Comparison of ENCODE assay signal across 8 cellular contexts in the genomic region with DNA sequence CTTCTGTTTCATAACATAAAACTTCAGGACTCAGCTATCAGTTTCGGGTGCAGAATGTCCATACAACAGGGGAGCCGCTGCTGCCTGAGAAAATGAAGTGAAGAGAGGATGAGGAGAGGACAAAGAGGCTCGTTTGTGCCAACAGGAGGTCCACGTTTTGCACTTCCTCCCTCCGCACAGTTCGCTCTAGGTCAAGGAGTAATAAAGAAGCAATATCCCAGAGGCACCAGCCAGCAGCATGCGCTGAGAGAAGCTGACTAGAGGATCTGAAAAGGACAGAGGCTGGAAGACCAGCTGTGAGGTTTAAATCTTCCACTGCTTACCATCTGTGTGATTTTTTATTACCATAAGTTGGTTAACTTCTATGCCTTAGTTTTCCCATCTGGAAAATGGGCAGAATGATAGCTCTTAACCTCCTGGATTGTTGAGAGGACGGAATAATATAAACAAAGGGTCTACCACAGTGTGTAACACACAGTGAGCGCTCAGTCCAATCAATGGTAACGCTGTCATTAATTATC. TPM values are rescaled to one million over a fixed set of nuclear protein-coding genes. Genes with fewer than 3 reads are reported as not detected.
DNase-seq lines count a peak whose midpoint lies in the region; ATAC-seq and TF ChIP-seq lines count a peak whose summit lies in the region.

No MANE protein-coding gene starts in this region.

- peak overlapping the region; percentile 91 for H3K27ac Mint-ChIP-seq in activated T-cell treated with anti-CD3 and anti-CD28 coated beads, Interleukin-2, amount 50 U/mL, for 24 hours
- peak overlapping the region; percentile 92 for H3K27ac Mint-ChIP-seq in activated T-helper 17 cell treated with anti-CD3 and anti-CD28 coated beads, Interleukin-2, amount 50 U/mL, for 72 hours

- H3K4me3 Mint-ChIP-seq in activated T-cell treated with anti-CD3 and anti-CD28 coated beads, Interleukin-2, amount 50 U/mL, for 24 hours = peak overlapping the region; percentile 95
- peak overlapping the region; percentile 89 for H3K4me3 Mint-ChIP-seq in activated T-helper 17 cell treated with anti-CD3 and anti-CD28 coated beads, Interleukin-2, amount 50 U/mL, for 72 hours

- peak overlapping the region; percentile 89 to 93 for H3K4me3 ChIP-seq in tibial artery

- H3K4me1 ChIP-seq in tibial artery = peaks cover 0 to 27% (median 10%) of the 10 kb centered on the region in 4 donors

- no peaks in the 10 kb centered on the region for H3K9me3 ChIP-seq in tibial artery

- ATAC-seq in activated T-helper 17 cell treated with anti-CD3 and anti-CD28 coated beads, Interleukin-2, amount 50 U/mL, for 72 hours (replicated peaks) = no peak
- ATAC-seq in left colon (peak; percentile 47), HG02763 (IDR thresholded peaks at IDR 0.05; ENCODE audit: unreplicated experiment) (no peak), HG02938 (IDR thresholded peaks at IDR 0.05; ENCODE audit: unreplicated experiment) (no peak)

- H3K27me3 ChIP-seq in tibial artery = no peaks in the 10 kb centered on the region

- H3K36me3 Mint-ChIP-seq in activated T-cell treated with anti-CD3 and anti-CD28 coated beads, Interleukin-2, amount 50 U/mL, for 24 hours (ENCODE audit: low read depth) = peaks cover 44% of the 10 kb centered on the region
- peaks cover 28% of the 10 kb centered on the region for H3K36me3 Mint-ChIP-seq in activated T-helper 17 cell treated with anti-CD3 and anti-CD28 coated beads, Interleukin-2, amount 50 U/mL, for 72 hours (ENCODE audit: low read depth)

- H3K4me1 Mint-ChIP-seq in activated T-cell treated with anti-CD3 and anti-CD28 coated beads, Interleukin-2, amount 50 U/mL, for 24 hours (ENCODE audit: low read depth) = peaks cover 23% of the 10 kb centered on the region
- peaks cover 5% of the 10 kb centered on the region for H3K4me1 Mint-ChIP-seq in activated T-helper 17 cell treated with anti-CD3 and anti-CD28 coated beads, Interleukin-2, amount 50 U/mL, for 72 hours

- peaks cover 6 to 25% (median 13%) of the 10 kb centered on the region in 3 donors for H3K36me3 ChIP-seq in tibial artery

- peak overlapping the region; percentile 79 for H3K27ac ChIP-seq in tibial artery

- intact Hi-C loops in left colon (cut with DNase I, micrococcal nuclease) (loop anchor here in 1 of 2 donors (10.0 kb wide), 1 partner anchor 132 kb away; no protein-coding TSS in a partner anchor), tibial artery (cut with DNase I; ENCODE audit: low total_unique reads) (loop anchor here (5.0 kb wide), 1 partner anchor 129 kb away; no protein-coding TSS in a partner anchor)

- peaks cover 6% of the 10 kb centered on the region for H3K9me3 Mint-ChIP-seq in activated T-cell treated with anti-CD3 and anti-CD28 coated beads, Interleukin-2, amount 50 U/mL, for 24 hours
- peaks cover 3% of the 10 kb centered on the region for H3K9me3 Mint-ChIP-seq in activated T-helper 17 cell treated with anti-CD3 and anti-CD28 coated beads, Interleukin-2, amount 50 U/mL, for 72 hours

- H3K27me3 Mint-ChIP-seq in activated T-cell treated with anti-CD3 and anti-CD28 coated beads, Interleukin-2, amount 50 U/mL, for 24 hours = peaks cover 8% of the 10 kb centered on the region
- peaks cover 6% of the 10 kb centered on the region for H3K27me3 Mint-ChIP-seq in activated T-helper 17 cell treated with anti-CD3 and anti-CD28 coated beads, Interleukin-2, amount 50 U/mL, for 72 hours

- TF ChIP-seq CTCF in tibial artery (IDR thresholded peaks at IDR 0.05) = no peak

- DNase-seq in activated T-cell treated with anti-CD3 and anti-CD28 coated beads, Interleukin-2, amount 50 U/mL, for 24 hours = no peak
- no peak for DNase-seq in activated T-cell treated with anti-CD3 and anti-CD28 coated beads, Interleukin-2, amount 50 U/mL, for 48 hours
- DNase-seq in left colon = peak in 1 of 2 donors; percentile 18
- DNase-seq in tibial artery = no peak
- no peak for DNase-seq in Kasumi-1 (lab: John Stamatoyannopoulos, UW)

RNA-seq across cellular contexts. Expression of a gene that starts 0.7 kb away (rescaled TPM):
- total RNA-seq in activated T-helper 17 cell treated with anti-CD3 and anti-CD28 coated beads, Interleukin-2, amount 50 U/mL, for 72 hours = 10 to 100 TPM in 1 of 2 donors, 1 to 10 TPM in 1; 4.4 to 12.2 TPM
- total RNA-seq in left colon = 10 to 100 TPM in 1 of 2 donors, 1 to 10 TPM in 1; 8.6 to 10.9 TPM
